In genomic region chr21:44874240-44874496, GRCh38 we compare ENCODE assay signal across 8 cellular contexts. TPM values are rescaled to one million over a fixed set of nuclear protein-coding genes. Genes with fewer than 3 reads are reported as not detected.
DNase-seq lines count a peak whose midpoint lies in the region; ATAC-seq, FAIRE-seq and TF ChIP-seq lines count a peak whose summit lies in the region.

No MANE protein-coding gene starts in this region.

- CTCF ChIA-PET in activated CD8-positive, alpha-beta memory T cell treated with anti-CD3 and anti-CD28 coated beads, Interleukin-2, amount 10 ng/mL, durations not matched to agents 7 days and 5 days (lab: Charles Lee): interaction anchor here (0.6 to 6.2 kb wide), 12 partner anchors 10 to 264 kb away, joined by 3 to 56 read pairs (median 6); partner anchors contain the start of genes SLX9, SUMO3 and UBE2G2
- CTCF ChIA-PET in T-cell (lab: Charles Lee): interaction anchor here (1.0 to 1.8 kb wide), 3 partner anchors 21 to 74 kb away, joined by 5 to 12 read pairs (median 8); partner anchors contain the start of gene UBE2G2 (in 1 of the 2)

- peak overlapping the region; percentile 94 to 98 (median 96) for H3K27ac ChIP-seq in gastroesophageal sphincter
- H3K27ac ChIP-seq in small intestine (ENCODE audit: low read depth in 1 of 2, low read length in 1 of 2): peak overlapping the region; percentile 90 to 96

- peak overlapping the region; percentile 90 for H3K27ac Mint-ChIP-seq in activated CD8-positive, alpha-beta memory T cell treated with anti-CD3 and anti-CD28 coated beads, Interleukin-2, amount 10 ng/mL, durations not matched to agents 7 days and 5 days
- peak overlapping the region; percentile 91 to 94 for H3K27ac Mint-ChIP-seq in T-cell

- H3K36me3 ChIP-seq in gastroesophageal sphincter: no peaks in the 10 kb centered on the region
- H3K36me3 ChIP-seq in small intestine (ENCODE audit: control insufficient read depth in 2 of 2, insufficient read depth in 2 of 2, low read length in 2 of 2): no peaks in the 10 kb centered on the region

- H3K4me1 ChIP-seq in gastroesophageal sphincter: peaks cover 0 to 62% (median 36%) of the 10 kb centered on the region in 3 donors
- H3K4me1 ChIP-seq in small intestine (ENCODE audit: control insufficient read depth in 2 of 2, insufficient read depth in 1 of 2, low read depth in 1 of 2, low read length in 1 of 2): peaks cover 4 to 17% of the 10 kb centered on the region in 2 donors

- H3K27me3 Mint-ChIP-seq in activated CD8-positive, alpha-beta memory T cell treated with anti-CD3 and anti-CD28 coated beads, Interleukin-2, amount 10 ng/mL, durations not matched to agents 7 days and 5 days: no peaks in the 10 kb centered on the region
- no peaks in the 10 kb centered on the region for H3K27me3 Mint-ChIP-seq in T-cell

- H3K4me3 Mint-ChIP-seq in activated CD8-positive, alpha-beta memory T cell treated with anti-CD3 and anti-CD28 coated beads, Interleukin-2, amount 10 ng/mL, durations not matched to agents 7 days and 5 days: peak overlapping the region; percentile 82
- peak overlapping the region; percentile 87 to 94 (median 88) for H3K4me3 Mint-ChIP-seq in T-cell

- no peak for TF ChIP-seq EP300 in gastroesophageal sphincter (IDR thresholded peaks at IDR 0.05)

- TF ChIP-seq CTCF in gastroesophageal sphincter (IDR thresholded peaks at IDR 0.05): no peak

- ATAC-seq in activated CD8-positive, alpha-beta memory T cell treated with anti-CD3 and anti-CD28 coated beads, Interleukin-2, amount 10 ng/mL, durations not matched to agents 7 days and 5 days: no peak
- ATAC-seq in T-cell (replicated peaks in 1 of 4) (peak; percentile 1 to 4 (median 3)), gastroesophageal sphincter (no peak), HG02852 (IDR thresholded peaks at IDR 0.05; ENCODE audit: unreplicated experiment) (no peak)

- DNase-seq in activated CD8-positive, alpha-beta memory T cell treated with anti-CD3 and anti-CD28 coated beads, Interleukin-2, amount 10 ng/mL, durations not matched to agents 7 days and 5 days: no peak
- DNase-seq in activated CD8-positive, alpha-beta memory T cell treated with anti-CD3 and anti-CD28 coated beads, Interleukin-2, amount 50 U/mL, for 4 hours: no peak
- peak in 2 of 34 experiments; percentile 11 to 17 for DNase-seq in T-cell
- DNase-seq in small intestine: peak; percentile 28
- DNase-seq in GM19239 (ENCODE audit: insufficient read length, low spot score): no peak
- no peak for DNase-seq in SIG-M5 (lab: John Stamatoyannopoulos, UW)

- H3K9me3 ChIP-seq in gastroesophageal sphincter (no peaks in the 10 kb centered on the region), small intestine (ENCODE audit: control insufficient read depth, low read depth) (no peaks in the 10 kb centered on the region)

- H3K36me3 Mint-ChIP-seq in activated CD8-positive, alpha-beta memory T cell treated with anti-CD3 and anti-CD28 coated beads, Interleukin-2, amount 10 ng/mL, durations not matched to agents 7 days and 5 days: no peaks in the 10 kb centered on the region
- H3K36me3 Mint-ChIP-seq in T-cell: no peaks in the 10 kb centered on the region

- 20% methylated on average over 12 of the region's 20 CpGs; no CpG with 5 or more reads in 1 of the 2 donors for WGBS in gastroesophageal sphincter (ENCODE audit: low coverage in 1 of 2), 2 donors
- WGBS in small intestine, 3 donors: 1 to 3% (median 2%) methylated on average over 20 of the region's 20 CpGs

- FAIRE-seq in small intestine (lab: Jason Lieb, UNC) (no peak), GM19239 (lab: Jason Lieb, UNC) (no peak)

- H3K27me3 ChIP-seq in gastroesophageal sphincter: no peaks in the 10 kb centered on the region
- no peaks in the 10 kb centered on the region for H3K27me3 ChIP-seq in small intestine (ENCODE audit: control insufficient read depth in 2 of 2, insufficient read depth in 2 of 2, low read length in 2 of 2)

- no peak for TF ChIP-seq POLR2A in gastroesophageal sphincter (IDR thresholded peaks at IDR 0.05)

- H3K4me3 ChIP-seq in gastroesophageal sphincter: peak overlapping the region; percentile 74 to 100
- H3K4me3 ChIP-seq in small intestine (ENCODE audit: low read depth in 1 of 2, low read length in 2 of 2): peak overlapping the region; percentile 46 to 49

- no peaks in the 10 kb centered on the region for H3K9me3 Mint-ChIP-seq in activated CD8-positive, alpha-beta memory T cell treated with anti-CD3 and anti-CD28 coated beads, Interleukin-2, amount 10 ng/mL, durations not matched to agents 7 days and 5 days (ENCODE audit: low read depth)
- no peaks in the 10 kb centered on the region for H3K9me3 Mint-ChIP-seq in T-cell

- peaks cover 37% of the 10 kb centered on the region for H3K4me1 Mint-ChIP-seq in activated CD8-positive, alpha-beta memory T cell treated with anti-CD3 and anti-CD28 coated beads, Interleukin-2, amount 10 ng/mL, durations not matched to agents 7 days and 5 days
- peaks cover 44 to 50% (median 49%) of the 10 kb centered on the region in 3 donors for H3K4me1 Mint-ChIP-seq in T-cell

- POLR2A ChIA-PET in T-cell (lab: Charles Lee): interaction anchor here (0.5 to 0.6 kb wide), 2 partner anchors 20 to 262 kb away, joined by 3 read pairs; no protein-coding TSS in a partner anchor

RNA-seq across cellular contexts. Expression of gene PTTG1IP, which starts 0.7 kb away (rescaled TPM):
- total RNA-seq in activated CD8-positive, alpha-beta memory T cell treated with anti-CD3 and anti-CD28 coated beads, Interleukin-2, amount 10 ng/mL, durations not matched to agents 7 days and 5 days: 10 to 100 TPM; 46.0 to 49.9 TPM
- 10 to 100 TPM; 73.4 to 91.1 (median 90.2) TPM for total RNA-seq in T-cell
- 100 to 1,000 TPM; 217 to 419 (median 313) TPM for total RNA-seq in gastroesophageal sphincter
- 100 to 1,000 TPM; 116 to 128 (median 128) TPM for polyA plus RNA-seq in small intestine

RNA-seq across cellular contexts. Expression of gene ITGB2, which starts 46.5 kb away (rescaled TPM):
- total RNA-seq in activated CD8-positive, alpha-beta memory T cell treated with anti-CD3 and anti-CD28 coated beads, Interleukin-2, amount 10 ng/mL, durations not matched to agents 7 days and 5 days: 100 to 1,000 TPM; 336 to 372 TPM
- total RNA-seq in T-cell: 100 to 1,000 TPM; 249 to 498 (median 304) TPM
- 100 to 1,000 TPM in 1 of 4 donors, 10 to 100 TPM in 3; 10.4 to 112 (median 41.4) TPM for total RNA-seq in gastroesophageal sphincter
- polyA plus RNA-seq in small intestine: 10 to 100 TPM in 2 of 3 donors, 1 to 10 TPM in 1; 4.5 to 16.4 (median 15.4) TPM

RNA-seq across cellular contexts. Expression of gene SUMO3, which starts 56.3 kb away (rescaled TPM):
- total RNA-seq in activated CD8-positive, alpha-beta memory T cell treated with anti-CD3 and anti-CD28 coated beads, Interleukin-2, amount 10 ng/mL, durations not matched to agents 7 days and 5 days: 10 to 100 TPM; 86.1 to 93.7 TPM
- total RNA-seq in T-cell: 10 to 100 TPM; 49.1 to 77.1 (median 53.7) TPM
- 10 to 100 TPM; 41.7 to 56.2 (median 53.7) TPM for total RNA-seq in gastroesophageal sphincter
- polyA plus RNA-seq in small intestine: 10 to 100 TPM; 70.8 to 78.6 (median 76.0) TPM

Comparison
In these comparisons a context has a peak if more than half of its experiments do, and no peak if none do; other contexts are left out.
1. ATAC-seq: peak in T-cell (4 of 4); none in activated CD8-positive, alpha-beta memory T cell treated with anti-CD3 and anti-CD28 coated beads, Interleukin-2, amount 10 ng/mL, durations not matched to agents 7 days and 5 days (single experiment), gastroesophageal sphincter (single experiment) and HG02852 (single experiment).